ENCODE assay signal across 1 cellular context in the genomic region with DNA sequence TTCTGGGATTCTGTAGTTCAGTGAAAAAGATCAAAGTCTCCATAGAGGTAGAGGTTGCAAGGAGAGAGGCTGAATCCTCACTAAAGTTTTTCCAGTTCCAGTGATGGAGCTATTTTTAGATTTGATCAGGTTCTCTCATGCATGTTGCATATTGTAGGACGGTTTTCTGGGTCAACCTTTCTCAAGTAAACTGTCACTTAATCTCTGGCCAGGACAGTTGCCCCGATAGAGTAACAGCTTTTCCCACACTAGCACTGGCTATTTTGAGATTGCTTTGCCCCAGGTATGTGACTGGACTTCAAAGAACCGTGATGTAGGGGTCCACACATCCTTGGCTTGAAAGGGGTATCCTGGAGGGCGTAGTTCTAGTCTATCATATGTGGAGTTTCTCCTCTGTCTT.
TF ChIP-seq lines count a peak whose summit lies in the region.

No MANE protein-coding gene starts in this region.

TF ChIP-seq in A549, 52 proteins besides CTCF, POLR2A, EP300 and RAD21 (continued from another document):
- TF ChIP-seq, protein P1, sequence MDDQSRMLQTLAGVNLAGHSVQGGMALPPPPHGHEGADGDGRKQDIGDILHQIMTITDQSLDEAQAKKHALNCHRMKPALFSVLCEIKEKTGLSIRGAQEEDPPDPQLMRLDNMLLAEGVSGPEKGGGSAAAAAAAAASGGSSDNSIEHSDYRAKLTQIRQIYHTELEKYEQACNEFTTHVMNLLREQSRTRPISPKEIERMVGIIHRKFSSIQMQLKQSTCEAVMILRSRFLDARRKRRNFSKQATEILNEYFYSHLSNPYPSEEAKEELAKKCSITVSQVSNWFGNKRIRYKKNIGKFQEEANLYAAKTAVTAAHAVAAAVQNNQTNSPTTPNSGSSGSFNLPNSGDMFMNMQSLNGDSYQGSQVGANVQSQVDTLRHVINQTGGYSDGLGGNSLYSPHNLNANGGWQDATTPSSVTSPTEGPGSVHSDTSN (IDR thresholded peaks at IDR 0.05) = no peak
- TF ChIP-seq TP53 (CRISPR knock-in tag; IDR thresholded peaks at IDR 0.05) = no peak
- TF ChIP-seq RNF2 (IDR thresholded peaks at IDR 0.05; ENCODE audit: borderline replicate concordance, low read depth) = no peak
- TF ChIP-seq NPAS2 (CRISPR knock-in tag; IDR thresholded peaks at IDR 0.05; ENCODE audit: borderline replicate concordance) = no peak
- no peak for TF ChIP-seq MAFK (IDR thresholded peaks at IDR 0.05; ENCODE audit: partially characterized antibody)
- no peak for TF ChIP-seq HDAC2 (IDR thresholded peaks at IDR 0.05)
- no peak for TF ChIP-seq CBX8 (IDR thresholded peaks at IDR 0.05)
- TF ChIP-seq CHD4 (IDR thresholded peaks at IDR 0.05; ENCODE audit: borderline replicate concordance) = no peak
- no peak for TF ChIP-seq GATA3 (IDR thresholded peaks at IDR 0.05; ENCODE audit: borderline replicate concordance)
- no peak for TF ChIP-seq KDM1A (IDR thresholded peaks at IDR 0.05; ENCODE audit: low read depth)
